In genomic region chr10:106931159-106931852, GRCh38 we compare ENCODE assay signal across 11 cellular contexts.
DNase-seq lines count a peak whose midpoint lies in the region; ATAC-seq and TF ChIP-seq lines count a peak whose summit lies in the region.
"Had no signal": no experiment of that assay in that cellular context is flagged by ENCODE, and none has a peak within 500 bp of the region (broad histone marks: within the 10 kb centered on the region; RNA-seq: fewer than 3 reads in every experiment).

No MANE protein-coding gene starts in this region.

- H3K27ac ChIP-seq in OCI-LY3 (ENCODE audit: low read length) = peak overlapping the region; percentile 10; the same call in 1 of the 2 replicates
- H3K27ac ChIP-seq: pancreas had no signal

- H3K27me3 Mint-ChIP-seq in natural killer cell (ENCODE audit: low read depth in 2 of 2) = peaks cover 0 to 6% of the 10 kb centered on the region in 2 donors
- H3K27me3 Mint-ChIP-seq: B cell had no signal

- peak overlapping the region; percentile 15; the same call in 1 of the 2 replicates for H3K4me3 ChIP-seq in OCI-LY3 (ENCODE audit: low read length)
- H3K4me3 ChIP-seq: pancreas had no signal

- H3K36me3 Mint-ChIP-seq in natural killer cell = no peaks in the 10 kb centered on the region

- peaks cover 53% of the 10 kb centered on the region for H3K4me1 ChIP-seq in OCI-LY3 (ENCODE audit: low read length)
- H3K4me1 ChIP-seq: pancreas had no signal

- no peak for TF ChIP-seq CTCF in GM10266 (IDR thresholded peaks at IDR 0.05; ENCODE audit: control insufficient read depth, insufficient read depth, low read depth, missing control alignments)
- no peak for TF ChIP-seq CTCF in OCI-LY3 (IDR thresholded peaks at IDR 0.05; ENCODE audit: low read depth, low read length)
- TF ChIP-seq CTCF in natural killer cell (IDR thresholded peaks at IDR 0.05) = no peak

- peaks cover 0 to 4% of the 10 kb centered on the region in 2 donors for H3K4me1 Mint-ChIP-seq in natural killer cell

- H3K9me3 Mint-ChIP-seq in natural killer cell = no peaks in the 10 kb centered on the region

- no peaks in the 10 kb centered on the region for H3K36me3 ChIP-seq in OCI-LY3 (replicated peaks; ENCODE audit: low read depth, low read length)
- H3K36me3 ChIP-seq: pancreas had no signal

- ATAC-seq in GM19372 (IDR thresholded peaks at IDR 0.05; ENCODE audit: low read depth, unreplicated experiment) (peak; percentile 63), HG02943 (IDR thresholded peaks at IDR 0.05; ENCODE audit: low read depth, unreplicated experiment) (peak; percentile 60), natural killer cell (no peak)

- intact Hi-C loops in natural killer cell (cut with micrococcal nuclease) (no loop called here), posterior cingulate gyrus (cut with DNase I) (no loop called here)

- no peaks in the 10 kb centered on the region for H4K20me1 ChIP-seq in OCI-LY3 (ENCODE audit: insufficient read depth, low read length)

- no peaks in the 10 kb centered on the region for H3K27me3 ChIP-seq in OCI-LY3 (ENCODE audit: low read depth, low read length)

- no peak overlapping the region for H3K4me3 Mint-ChIP-seq in natural killer cell
- H3K4me3 Mint-ChIP-seq: B cell had no signal

- DNase-seq in GM10266 (ENCODE audit: extremely low spot score) (peak; percentile 66), natural killer cell (no peak), GM19240 (ENCODE audit: insufficient read length, low spot score) (no peak), SKM-1 (lab: John Stamatoyannopoulos, UW; ENCODE audit: unreplicated experiment) (no peak), posterior cingulate gyrus (no peak)
- DNase-seq: activated gamma-delta T cell treated with Interleukin-2 at 50 U/mL for 16 hours, pancreas had no signal

- H2AFZ ChIP-seq in OCI-LY3 (ENCODE audit: low read depth, low read length) = no peak overlapping the region

- no peaks in the 10 kb centered on the region for H3K79me2 ChIP-seq in OCI-LY3 (ENCODE audit: low read length)

- H3K27ac Mint-ChIP-seq in natural killer cell = no peak overlapping the region
- H3K27ac Mint-ChIP-seq: B cell had no signal

- no peaks in the 10 kb centered on the region for H3K9me3 ChIP-seq in OCI-LY3 (ENCODE audit: insufficient read depth, low read length)
- H3K9me3 ChIP-seq: pancreas had no signal

- H3K9ac ChIP-seq in OCI-LY3 (ENCODE audit: low read length) = no peak overlapping the region

- H3K4me2 ChIP-seq in OCI-LY3 (ENCODE audit: low read length) = peak overlapping the region; percentile 55

Comparison
In these comparisons a context has a peak if more than half of its experiments do, and no peak if none do; other contexts are left out.
1. ATAC-seq: peak in GM19372 (single experiment) and HG02943 (single experiment); none in natural killer cell (0 of 3).